Comparison of ENCODE assay signal across 8 cellular contexts in genomic region chr5:120655828-120656435, GRCh38.
DNase-seq lines count a peak whose midpoint lies in the region; ATAC-seq, FAIRE-seq and TF ChIP-seq lines count a peak whose summit lies in the region.

No MANE protein-coding gene starts in this region.

- H3K36me3 ChIP-seq in lower lobe of right lung: no peaks in the 10 kb centered on the region

- no peaks in the 10 kb centered on the region for H3K9me3 ChIP-seq in lower lobe of right lung

- H3K27ac ChIP-seq in lower lobe of right lung: no peak overlapping the region

- FAIRE-seq in GM12892 (lab: Jason Lieb, UNC): no peak

- no peak for TF ChIP-seq POLR2A in GM12892 (IDR thresholded peaks at IDR 0.05; ENCODE audit: low read depth, low read length)

- TF ChIP-seq EP300 in Ishikawa (IDR thresholded peaks at IDR 0.05; ENCODE audit: borderline replicate concordance): no peak

- in situ Hi-C loops in astrocyte of the spinal cord (cut with HindIII; ENCODE audit: low sequenced_read_pairs): no loop called here

- H3K27me3 ChIP-seq in lower lobe of right lung (ENCODE audit: low read depth): no peaks in the 10 kb centered on the region

- H3K4me3 ChIP-seq in astrocyte of the spinal cord (ENCODE audit: low read depth, low read length) (no peak overlapping the region), lower lobe of right lung (no peak overlapping the region)

- intact Hi-C loops in lower lobe of right lung (cut with DNase I): no loop called here

- TF ChIP-seq CTCF in astrocyte of the spinal cord (IDR thresholded peaks at IDR 0.05; ENCODE audit: low read depth, low read length) (peak; percentile 71), lower lobe of right lung (IDR thresholded peaks at IDR 0.05) (peak; percentile 37)

- ATAC-seq in GM21423 (IDR thresholded peaks at IDR 0.05; ENCODE audit: unreplicated experiment) (peak; percentile 69), lower lobe of right lung (peak in 1 of 2 donors; percentile 54), GM18520 (IDR thresholded peaks at IDR 0.05; ENCODE audit: unreplicated experiment) (no peak)

- TF ChIP-seq RAD21 in Ishikawa (IDR thresholded peaks at IDR 0.05; ENCODE audit: low read depth): peak; percentile 70

- DNase-seq in NCI-H2107 treated with DMSO at 0.1 percent for 48 hours (lab: John Stamatoyannopoulos, UW; ENCODE audit: unreplicated experiment): peak; percentile 2
- DNase-seq in NCI-H2107 (lab: John Stamatoyannopoulos, UW): no peak
- DNase-seq in astrocyte of the spinal cord (ENCODE audit: low read depth, low spot score): peak; percentile 46
- no peak for DNase-seq in lower lobe of right lung
- no peak for DNase-seq in GM12892 (ENCODE audit: insufficient read length)

- no peaks in the 10 kb centered on the region for H3K4me1 ChIP-seq in lower lobe of right lung

TF ChIP-seq in Ishikawa, 13 proteins besides CTCF, POLR2A, EP300 and RAD21:
- TF ChIP-seq EGR1 (IDR thresholded peaks at IDR 0.05) (no peak), FOXM1 (IDR thresholded peaks at IDR 0.05; ENCODE audit: borderline replicate concordance, low read depth) (no peak), CREB1 (IDR thresholded peaks at IDR 0.05; ENCODE audit: low read depth) (no peak), NFIC (IDR thresholded peaks at IDR 0.05) (no peak), USF1 (IDR thresholded peaks at IDR 0.05) (no peak), MAX (IDR thresholded peaks at IDR 0.05) (no peak), TEAD4 (IDR thresholded peaks at IDR 0.05) (no peak), TCF12 (IDR thresholded peaks at IDR 0.05; ENCODE audit: low read depth) (no peak), TAF1 (IDR thresholded peaks at IDR 0.05; ENCODE audit: low read depth) (no peak), ZBTB7A (IDR thresholded peaks at IDR 0.05; ENCODE audit: low read depth) (no peak), YY1 (IDR thresholded peaks at IDR 0.05; ENCODE audit: low read depth) (no peak), CEBPB (IDR thresholded peaks at IDR 0.05) (no peak)
- TF ChIP-seq, protein P1, sequence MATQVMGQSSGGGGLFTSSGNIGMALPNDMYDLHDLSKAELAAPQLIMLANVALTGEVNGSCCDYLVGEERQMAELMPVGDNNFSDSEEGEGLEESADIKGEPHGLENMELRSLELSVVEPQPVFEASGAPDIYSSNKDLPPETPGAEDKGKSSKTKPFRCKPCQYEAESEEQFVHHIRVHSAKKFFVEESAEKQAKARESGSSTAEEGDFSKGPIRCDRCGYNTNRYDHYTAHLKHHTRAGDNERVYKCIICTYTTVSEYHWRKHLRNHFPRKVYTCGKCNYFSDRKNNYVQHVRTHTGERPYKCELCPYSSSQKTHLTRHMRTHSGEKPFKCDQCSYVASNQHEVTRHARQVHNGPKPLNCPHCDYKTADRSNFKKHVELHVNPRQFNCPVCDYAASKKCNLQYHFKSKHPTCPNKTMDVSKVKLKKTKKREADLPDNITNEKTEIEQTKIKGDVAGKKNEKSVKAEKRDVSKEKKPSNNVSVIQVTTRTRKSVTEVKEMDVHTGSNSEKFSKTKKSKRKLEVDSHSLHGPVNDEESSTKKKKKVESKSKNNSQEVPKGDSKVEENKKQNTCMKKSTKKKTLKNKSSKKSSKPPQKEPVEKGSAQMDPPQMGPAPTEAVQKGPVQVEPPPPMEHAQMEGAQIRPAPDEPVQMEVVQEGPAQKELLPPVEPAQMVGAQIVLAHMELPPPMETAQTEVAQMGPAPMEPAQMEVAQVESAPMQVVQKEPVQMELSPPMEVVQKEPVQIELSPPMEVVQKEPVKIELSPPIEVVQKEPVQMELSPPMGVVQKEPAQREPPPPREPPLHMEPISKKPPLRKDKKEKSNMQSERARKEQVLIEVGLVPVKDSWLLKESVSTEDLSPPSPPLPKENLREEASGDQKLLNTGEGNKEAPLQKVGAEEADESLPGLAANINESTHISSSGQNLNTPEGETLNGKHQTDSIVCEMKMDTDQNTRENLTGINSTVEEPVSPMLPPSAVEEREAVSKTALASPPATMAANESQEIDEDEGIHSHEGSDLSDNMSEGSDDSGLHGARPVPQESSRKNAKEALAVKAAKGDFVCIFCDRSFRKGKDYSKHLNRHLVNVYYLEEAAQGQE (IDR thresholded peaks at IDR 0.05; ENCODE audit: low read depth): no peak

Comparison
In these comparisons a context has a peak if more than half of its experiments do, and no peak if none do; other contexts are left out.
1. DNase-seq: peak in NCI-H2107 treated with DMSO at 0.1 percent for 48 hours (single experiment) and astrocyte of the spinal cord (single experiment); none in NCI-H2107 (single experiment), lower lobe of right lung (single experiment) and GM12892 (single experiment).